9 cellular contexts compared by ENCODE assay signal in the genomic region with DNA sequence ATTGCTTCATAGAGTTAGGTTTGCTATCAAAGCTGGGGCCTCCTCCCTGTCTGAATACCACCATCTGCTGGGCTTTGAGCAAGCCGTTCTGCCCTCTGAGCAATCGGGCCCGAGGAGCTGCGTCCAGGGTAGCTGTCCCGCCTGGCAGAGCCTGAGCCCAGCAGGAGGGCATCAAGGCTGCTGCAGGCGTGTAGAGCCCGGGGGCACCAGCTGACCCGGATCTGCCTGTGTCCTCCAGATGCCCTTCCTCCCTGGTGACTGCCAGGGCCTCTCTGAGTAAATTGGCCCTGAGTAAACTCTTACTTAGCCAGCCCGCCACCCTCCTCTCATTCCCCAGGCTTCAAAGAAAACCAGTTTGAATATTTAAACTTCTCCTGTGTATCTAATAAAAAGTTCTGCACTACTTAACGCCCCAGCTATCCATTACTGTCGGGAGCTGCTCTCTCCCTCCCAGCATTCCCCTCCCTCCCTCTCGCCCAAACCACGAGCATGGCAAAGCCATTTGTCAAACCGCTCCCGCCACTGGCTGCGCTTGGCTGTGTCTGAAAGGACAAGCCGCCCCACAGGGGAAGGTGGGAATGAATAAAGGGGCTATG. TPM values are rescaled to one million over a fixed set of nuclear protein-coding genes. Genes with fewer than 3 reads are reported as not detected.
DNase-seq lines count a peak whose midpoint lies in the region; ATAC-seq, FAIRE-seq and TF ChIP-seq lines count a peak whose summit lies in the region.
"Had no signal": no experiment of that assay in that cellular context is flagged by ENCODE, and none has a peak within 500 bp of the region (broad histone marks: within the 10 kb centered on the region; RNA-seq: fewer than 3 reads in every experiment).

No MANE protein-coding gene starts in this region.

- H3K18ac ChIP-seq in H1 (ENCODE audit: extremely low read depth, low read length) (peak overlapping the region; percentile 78), neuronal stem cell (ENCODE audit: low read length) (peak overlapping the region; percentile 97)

- H3K4me2 ChIP-seq in H1 (ENCODE audit: insufficient read depth in 1 of 2, low read depth in 2 of 2, low read length in 2 of 2), result peak overlapping the region; percentile 12; a peak in 1 of 4 replicates
- no peak overlapping the region for H3K4me2 ChIP-seq in neuronal stem cell (ENCODE audit: insufficient read depth, low read length, poor library complexity, severe bottlenecking)

- intact Hi-C loops in ascending aorta (cut with DNase I), result no loop called here

- TF ChIP-seq RAD21 in H1 (IDR thresholded peaks at IDR 0.05 in 1 of 2, conservative IDR thresholded peaks at IDR 0.05 in 1 of 2; ENCODE audit: low read depth in 2 of 2, low read length in 2 of 2), result no peak

- H2BK5ac ChIP-seq in H1 (ENCODE audit: low read depth, low read length) (no peak overlapping the region), neuronal stem cell (ENCODE audit: low read length) (peak overlapping the region; percentile 91)

- H3K79me2 ChIP-seq in H1 (ENCODE audit: control insufficient read depth in 1 of 2, insufficient read depth in 2 of 2, low read length in 2 of 2), result no peaks in the 10 kb centered on the region

- no peak for FAIRE-seq in H1 (lab: Jason Lieb, UNC)

- H3K79me1 ChIP-seq in H1 (ENCODE audit: low read depth, low read length) (no peaks in the 10 kb centered on the region), neuronal stem cell (ENCODE audit: low read depth, low read length) (no peaks in the 10 kb centered on the region)

- 0 out of 2 replicates have a peak overlapping the region, but pooled peaks have one; percentile 48 for H2BK20ac ChIP-seq in H1 (ENCODE audit: low read length)

- H3K36me3 ChIP-seq in H1 (ENCODE audit: control insufficient read depth in 2 of 4, insufficient read depth in 4 of 4, low read length in 3 of 4), result peaks cover 2 to 20% (median 8%) of the 10 kb centered on the region in 4 experiments; a peak in 4 of 8 replicates
- peaks cover 16 to 28% of the 10 kb centered on the region in 2 donors for H3K36me3 ChIP-seq in neuronal stem cell (replicated peaks in 1 of 2; ENCODE audit: control insufficient read depth in 2 of 2, insufficient read depth in 2 of 2, low read length in 2 of 2)
- peaks cover 3 to 6% of the 10 kb centered on the region in 2 donors for H3K36me3 ChIP-seq in ascending aorta

- no peak overlapping the region for H3K56ac ChIP-seq in H1 (replicated peaks; ENCODE audit: insufficient read length, low read depth, low read length)

- H3K27ac ChIP-seq in H1 (ENCODE audit: low read depth, low read length), result no peak overlapping the region
- H3K27ac ChIP-seq in neuronal stem cell (replicated peaks; ENCODE audit: low read length), result peak overlapping the region; percentile 88
- H3K27ac ChIP-seq in ascending aorta, result no peak overlapping the region
- H3K27ac ChIP-seq: thoracic aorta had no signal

- TF ChIP-seq POLR2A in H1 (IDR thresholded peaks at IDR 0.05; ENCODE audit: control extremely low read depth in 1 of 2, low read depth in 2 of 2, low read length in 2 of 2), result no peak

- no peak for TF ChIP-seq EP300 in H1 (IDR thresholded peaks at IDR 0.05; ENCODE audit: borderline replicate concordance in 1 of 2, low read depth in 2 of 2, low read length in 2 of 2)

- no peak overlapping the region for H3K4ac ChIP-seq in H1 (replicated peaks; ENCODE audit: insufficient read length, low read depth, low read length)
- H3K4ac ChIP-seq in neuronal stem cell (ENCODE audit: low read length), result peak overlapping the region; percentile 95

- peak; percentile 38 for DNase-seq in DMS53 treated with DMSO at 0.1 percent for 48 hours (lab: John Stamatoyannopoulos, UW; ENCODE audit: unreplicated experiment)
- peak; percentile 49 for DNase-seq in NCI-H2107 treated with DMSO at 0.1 percent for 48 hours (lab: John Stamatoyannopoulos, UW; ENCODE audit: unreplicated experiment)
- DNase-seq in H1 (ENCODE audit: low read depth in 1 of 2, low spot score in 2 of 2), result peak in 1 of 2 experiments; percentile 60
- peak; percentile 54 for DNase-seq in neuronal stem cell (ENCODE audit: low spot score)
- no peak for DNase-seq in T-helper 1 cell
- DNase-seq in ascending aorta (ENCODE audit: low spot score in 2 of 2), result no peak
- DNase-seq in NCI-H2029 (lab: John Stamatoyannopoulos, UW), result no peak

- 45% methylated on average over 17 of the region's 17 CpGs; no CpG with 5 or more reads in 1 of the 2 experiments for WGBS in H1 (ENCODE audit: extremely low coverage in 1 of 2, insufficient coverage in 1 of 2, insufficient read length in 1 of 2, insufficient replicate concordance in 2 of 2, low coverage in 1 of 2, low lambda C conversion rate in 2 of 2, missing lambda C conversion rate in 1 of 2), 2 experiments
- no CpG with 5 or more reads among the region's 17 CpGs for WGBS in neuronal stem cell (ENCODE audit: extremely low coverage in 2 of 2, insufficient read length in 2 of 2, insufficient replicate concordance in 1 of 2), 2 donors

- no peak overlapping the region for H4K5ac ChIP-seq in H1 (ENCODE audit: insufficient read length, low read depth, low read length)

- no peak overlapping the region for H3K14ac ChIP-seq in H1 (ENCODE audit: insufficient read length)
- H3K14ac ChIP-seq in neuronal stem cell (ENCODE audit: low read length), result no peak overlapping the region

- no peak overlapping the region for H2AK5ac ChIP-seq in H1 (ENCODE audit: low read depth, low read length)
- peak overlapping the region; percentile 93 for H2AK5ac ChIP-seq in neuronal stem cell (ENCODE audit: low read depth, low read length)

- H3K4me1 ChIP-seq in H1 (replicated peaks in 1 of 4; ENCODE audit: control insufficient read depth in 3 of 4, insufficient read depth in 4 of 4, low read length in 3 of 4) (peaks cover 14 to 22% (median 18%) of the 10 kb centered on the region in 4 experiments), neuronal stem cell (ENCODE audit: control insufficient read depth in 2 of 2, insufficient read depth in 1 of 2, low read depth in 1 of 2, low read length in 2 of 2) (peaks cover 44 to 50% of the 10 kb centered on the region in 2 donors), ascending aorta (peaks cover 0 to 3% of the 10 kb centered on the region in 2 donors)

- CTCF ChIA-PET in H1 (lab: Charles Lee; ENCODE audit: partially characterized antibody), result interaction anchor here (0.9 to 40.5 kb wide), 7 partner anchors 8 to 39 kb away, joined by 3 to 1010 read pairs (median 29); partner anchors contain the start of genes CDK5RAP3, PNPO and PRR15L

- no peaks in the 10 kb centered on the region for H3K23me2 ChIP-seq in H1 (ENCODE audit: low read depth, low read length)

- no peak overlapping the region for H2BK12ac ChIP-seq in H1 (ENCODE audit: low read depth, low read length)
- peak overlapping the region; percentile 98 for H2BK12ac ChIP-seq in neuronal stem cell (ENCODE audit: low read length)

- no peak for ATAC-seq in HG02884 (IDR thresholded peaks at IDR 0.05; ENCODE audit: unreplicated experiment)

- H3K23ac ChIP-seq in H1 (ENCODE audit: insufficient read length), result no peak overlapping the region
- peak overlapping the region; percentile 31 for H3K23ac ChIP-seq in neuronal stem cell (ENCODE audit: low read depth, low read length, poor library complexity)

- no peaks in the 10 kb centered on the region for H3K9me3 ChIP-seq in H1 (ENCODE audit: insufficient read depth in 2 of 2, low read depth in 1 of 2, low read length in 1 of 2)
- H3K9me3 ChIP-seq in neuronal stem cell (replicated peaks in 1 of 2; ENCODE audit: control insufficient read depth in 2 of 2, insufficient read depth in 1 of 2, low read depth in 1 of 2, low read length in 2 of 2), result no peaks in the 10 kb centered on the region
- H3K9me3 ChIP-seq in ascending aorta, result no peaks in the 10 kb centered on the region
- H3K9me3 ChIP-seq: thoracic aorta had no signal

- H2AFZ ChIP-seq in H1 (ENCODE audit: low read length) (no peak overlapping the region), neuronal stem cell (ENCODE audit: low read length) (no peak overlapping the region)

- H3K4me3 ChIP-seq in H1 (ENCODE audit: extremely low read depth in 1 of 4, insufficient read depth in 2 of 4, low read depth in 3 of 4, low read length in 4 of 4), result peak overlapping the region in 2 of 4 experiments; percentile 12 to 19; a peak in 1 of 8 replicates
- H3K4me3 ChIP-seq in neuronal stem cell (ENCODE audit: low read length in 2 of 2), result no peak overlapping the region
- H3K4me3 ChIP-seq in ascending aorta, result no peak overlapping the region
- H3K4me3 ChIP-seq: thoracic aorta had no signal

- H4K8ac ChIP-seq in H1 (ENCODE audit: extremely low read depth, insufficient read depth, low read length), result no peak overlapping the region; the same call in 1 of the 2 replicates
- no peak overlapping the region for H4K8ac ChIP-seq in neuronal stem cell (ENCODE audit: low read depth, low read length)

- H3K27me3 ChIP-seq in H1 (replicated peaks in 1 of 4; ENCODE audit: control insufficient read depth in 3 of 4, extremely low read depth in 1 of 4, insufficient read depth in 3 of 4, low read length in 3 of 4) (no peaks in the 10 kb centered on the region), neuronal stem cell (ENCODE audit: control insufficient read depth in 3 of 3, insufficient read depth in 3 of 3, low read depth in 1 of 3, low read length in 3 of 3) (no peaks in the 10 kb centered on the region), ascending aorta (no peaks in the 10 kb centered on the region)

- H2BK15ac ChIP-seq in H1 (ENCODE audit: low read length) (no peak overlapping the region; the same call in 1 of the 2 replicates), neuronal stem cell (ENCODE audit: low read length) (peak overlapping the region; percentile 44)

- H2BK120ac ChIP-seq in H1 (replicated peaks; ENCODE audit: low read depth, low read length), result peak overlapping the region; percentile 38
- no peak overlapping the region for H2BK120ac ChIP-seq in neuronal stem cell (ENCODE audit: low read depth, low read length)

- no peak overlapping the region for H3K9ac ChIP-seq in H1 (replicated peaks in 1 of 4; ENCODE audit: extremely low read depth in 1 of 4, low read depth in 3 of 4, low read length in 3 of 4)
- H3K9ac ChIP-seq in neuronal stem cell (ENCODE audit: low read depth, low read length, poor library complexity), result no peak overlapping the region

- POLR2A ChIA-PET in H1 (lab: Charles Lee; ENCODE audit: partially characterized antibody), result interaction anchor here (0.6 to 1.4 kb wide), 8 partner anchors 8 to 30 kb away, joined by 3 to 6 read pairs (median 4); no protein-coding TSS in a partner anchor

- no peaks in the 10 kb centered on the region for H4K20me1 ChIP-seq in H1 (replicated peaks in 1 of 2; ENCODE audit: control insufficient read depth in 1 of 2, insufficient read depth in 2 of 2, low read length in 2 of 2)

- H4K91ac ChIP-seq in H1 (replicated peaks; ENCODE audit: insufficient read length, low read length) (no peak overlapping the region), neuronal stem cell (ENCODE audit: low read depth, low read length, poor library complexity) (peak overlapping the region; percentile 94)

- TF ChIP-seq CTCF in H1 (IDR thresholded peaks at IDR 0.05; ENCODE audit: control extremely low read depth in 1 of 3, insufficient read depth in 1 of 3, low read depth in 1 of 3, low read length in 3 of 3) (no peak), ascending aorta (IDR thresholded peaks at IDR 0.05) (no peak)

RNA-seq across cellular contexts. Expression of gene CDK5RAP3, which starts 16.4 kb away (rescaled TPM):
- total RNA-seq in H1 (2021; fragmentation: NEBNext Ultra II Directional; extraction: Animal tissue kit (Norgen Biotek cat#: 25700)), result 88.2 and 97.6 TPM in 2 replicates
- 93.2 and 119 TPM in 2 replicates for polyA plus RNA-seq in H1 (2011; rRNA removed)
- 159 TPM for polyA plus RNA-seq in H1 (2011; cell fraction: cytosol; rRNA removed)
- polyA plus RNA-seq in H1 (2011; cell fraction: nucleus; rRNA removed), result 845 TPM
- polyA plus RNA-seq in H1 (2012, experiment 1 of 2), result 134 to 181 TPM (median 168 TPM) in 4 replicates
- 47.9 TPM for polyA plus RNA-seq in H1 (2012, experiment 2 of 2)
- 99.7 TPM for polyA plus RNA-seq in H1 (2013, experiment 1 of 2)
- polyA plus RNA-seq in H1 (2013, experiment 2 of 2), result 95.7 TPM
- 131 and 169 TPM in 2 replicates for polyA minus RNA-seq in H1 (2011; rRNA and poly(A)+ RNA removed)
- polyA minus RNA-seq in H1 (2011; cell fraction: cytosol; rRNA and poly(A)+ RNA removed), result 41.5 TPM
- polyA minus RNA-seq in H1 (2011; cell fraction: nucleus; rRNA and poly(A)+ RNA removed), result 147 TPM
- polyA plus RNA-seq in neuronal stem cell (2013, experiment 1 of 2), result 193 TPM
- polyA plus RNA-seq in neuronal stem cell (2013, experiment 2 of 2), result 185 TPM
- 52.3 TPM for total RNA-seq in ascending aorta

RNA-seq across cellular contexts. Expression of gene PRR15L, which starts 29.7 kb away (rescaled TPM):
- total RNA-seq in H1 (2021; fragmentation: NEBNext Ultra II Directional; extraction: Animal tissue kit (Norgen Biotek cat#: 25700)), result 0.26 and 0.34 TPM in 2 replicates
- 1.1 TPM in 2 replicates for polyA plus RNA-seq in H1 (2011; rRNA removed)
- 1.1 TPM for polyA plus RNA-seq in H1 (2011; cell fraction: cytosol; rRNA removed)
- polyA plus RNA-seq in H1 (2011; cell fraction: nucleus; rRNA removed), result 0.87 TPM
- polyA plus RNA-seq in H1 (2012, experiment 1 of 2), result 0.54 to 0.76 TPM (median 0.64 TPM) in 4 replicates
- polyA plus RNA-seq in H1 (2012, experiment 2 of 2), result 0.70 TPM
- 0.20 TPM for polyA plus RNA-seq in H1 (2013, experiment 1 of 2)
- polyA plus RNA-seq in H1 (2013, experiment 2 of 2), result 0.20 TPM
- 0.51 and 0.98 TPM in 2 replicates for polyA minus RNA-seq in H1 (2011; rRNA and poly(A)+ RNA removed)
- polyA minus RNA-seq in H1 (2011; cell fraction: cytosol; rRNA and poly(A)+ RNA removed), result 0.95 TPM
- polyA minus RNA-seq in H1 (2011; cell fraction: nucleus; rRNA and poly(A)+ RNA removed), result 0.40 TPM
- polyA plus RNA-seq in neuronal stem cell (2013, experiment 1 of 2), result 0.04 TPM
- polyA plus RNA-seq in neuronal stem cell (2013, experiment 2 of 2), result not detected
- not detected for total RNA-seq in ascending aorta

RNA-seq across cellular contexts. Expression of gene PNPO, which starts 46.0 kb away (rescaled TPM):
- 7.0 and 8.8 TPM in 2 replicates for total RNA-seq in H1 (2021; fragmentation: NEBNext Ultra II Directional; extraction: Animal tissue kit (Norgen Biotek cat#: 25700))
- 7.5 and 8.1 TPM in 2 replicates for polyA plus RNA-seq in H1 (2011; rRNA removed)
- polyA plus RNA-seq in H1 (2011; cell fraction: cytosol; rRNA removed), result 7.3 TPM
- 4.6 TPM for polyA plus RNA-seq in H1 (2011; cell fraction: nucleus; rRNA removed)
- 3.2 to 5.9 TPM (median 5.0 TPM) in 4 replicates for polyA plus RNA-seq in H1 (2012, experiment 1 of 2)
- 4.7 TPM for polyA plus RNA-seq in H1 (2012, experiment 2 of 2)
- polyA plus RNA-seq in H1 (2013, experiment 1 of 2), result 5.1 TPM
- 5.1 TPM for polyA plus RNA-seq in H1 (2013, experiment 2 of 2)
- polyA minus RNA-seq in H1 (2011; rRNA and poly(A)+ RNA removed), result 10.6 and 10.7 TPM in 2 replicates
- polyA minus RNA-seq in H1 (2011; cell fraction: cytosol; rRNA and poly(A)+ RNA removed), result 6.8 TPM
- polyA minus RNA-seq in H1 (2011; cell fraction: nucleus; rRNA and poly(A)+ RNA removed), result 5.2 TPM
- polyA plus RNA-seq in neuronal stem cell (2013, experiment 1 of 2), result 3.1 TPM
- polyA plus RNA-seq in neuronal stem cell (2013, experiment 2 of 2), result 2.7 TPM
- 36.7 TPM for total RNA-seq in ascending aorta

RNA-seq across cellular contexts. Expression of gene COPZ2, which starts 50.3 kb away (rescaled TPM):
- total RNA-seq in H1 (2021; fragmentation: NEBNext Ultra II Directional; extraction: Animal tissue kit (Norgen Biotek cat#: 25700)), result not detected in 2 replicates
- polyA plus RNA-seq in H1 (2011; rRNA removed), result 0.24 and 0.25 TPM in 2 replicates
- polyA plus RNA-seq in H1 (2011; cell fraction: cytosol; rRNA removed), result 0.23 TPM
- 0.47 TPM for polyA plus RNA-seq in H1 (2011; cell fraction: nucleus; rRNA removed)
- polyA plus RNA-seq in H1 (2012, experiment 1 of 2), result 0.34 to 0.45 TPM in 2 of 4 replicates, not detected in the others
- polyA plus RNA-seq in H1 (2012, experiment 2 of 2), result not detected
- 0.41 TPM for polyA plus RNA-seq in H1 (2013, experiment 1 of 2)
- 0.70 TPM for polyA plus RNA-seq in H1 (2013, experiment 2 of 2)
- polyA minus RNA-seq in H1 (2011; rRNA and poly(A)+ RNA removed), result not detected in 2 replicates
- not detected for polyA minus RNA-seq in H1 (2011; cell fraction: cytosol; rRNA and poly(A)+ RNA removed)
- not detected for polyA minus RNA-seq in H1 (2011; cell fraction: nucleus; rRNA and poly(A)+ RNA removed)
- 1.5 TPM for polyA plus RNA-seq in neuronal stem cell (2013, experiment 1 of 2)
- polyA plus RNA-seq in neuronal stem cell (2013, experiment 2 of 2), result 2.3 TPM
- 155 TPM for total RNA-seq in ascending aorta

Comparison
In these comparisons a context has a peak if more than half of its experiments do, and no peak if none do; other contexts are left out.
1. DNase-seq: peak in DMS53 treated with DMSO at 0.1 percent for 48 hours (single experiment), NCI-H2107 treated with DMSO at 0.1 percent for 48 hours (single experiment) and neuronal stem cell (single experiment); none in T-helper 1 cell (0 of 5), ascending aorta (0 of 2) and NCI-H2029 (single experiment).